ENCODE assay signal across 1 cellular context in genomic region chr9:126862461-126862830, GRCh38.
TF ChIP-seq lines count a peak whose summit lies in the region.

No MANE protein-coding gene starts in this region.

TF ChIP-seq in HepG2, 621 proteins besides CTCF, POLR2A, EP300 and RAD21:
- no peak for TF ChIP-seq ZNF44 (CRISPR knock-in tag; IDR thresholded peaks at IDR 0.05)
- TF ChIP-seq KAT7 (CRISPR knock-in tag; IDR thresholded peaks at IDR 0.05; ENCODE audit: borderline replicate concordance), result no peak
- no peak for TF ChIP-seq ZMAT3 (CRISPR knock-in tag; conservative IDR thresholded peaks at IDR 0.05)
- no peak for TF ChIP-seq ZNF383 (CRISPR knock-in tag; IDR thresholded peaks at IDR 0.05; ENCODE audit: borderline replicate concordance)
- TF ChIP-seq, protein P1, sequence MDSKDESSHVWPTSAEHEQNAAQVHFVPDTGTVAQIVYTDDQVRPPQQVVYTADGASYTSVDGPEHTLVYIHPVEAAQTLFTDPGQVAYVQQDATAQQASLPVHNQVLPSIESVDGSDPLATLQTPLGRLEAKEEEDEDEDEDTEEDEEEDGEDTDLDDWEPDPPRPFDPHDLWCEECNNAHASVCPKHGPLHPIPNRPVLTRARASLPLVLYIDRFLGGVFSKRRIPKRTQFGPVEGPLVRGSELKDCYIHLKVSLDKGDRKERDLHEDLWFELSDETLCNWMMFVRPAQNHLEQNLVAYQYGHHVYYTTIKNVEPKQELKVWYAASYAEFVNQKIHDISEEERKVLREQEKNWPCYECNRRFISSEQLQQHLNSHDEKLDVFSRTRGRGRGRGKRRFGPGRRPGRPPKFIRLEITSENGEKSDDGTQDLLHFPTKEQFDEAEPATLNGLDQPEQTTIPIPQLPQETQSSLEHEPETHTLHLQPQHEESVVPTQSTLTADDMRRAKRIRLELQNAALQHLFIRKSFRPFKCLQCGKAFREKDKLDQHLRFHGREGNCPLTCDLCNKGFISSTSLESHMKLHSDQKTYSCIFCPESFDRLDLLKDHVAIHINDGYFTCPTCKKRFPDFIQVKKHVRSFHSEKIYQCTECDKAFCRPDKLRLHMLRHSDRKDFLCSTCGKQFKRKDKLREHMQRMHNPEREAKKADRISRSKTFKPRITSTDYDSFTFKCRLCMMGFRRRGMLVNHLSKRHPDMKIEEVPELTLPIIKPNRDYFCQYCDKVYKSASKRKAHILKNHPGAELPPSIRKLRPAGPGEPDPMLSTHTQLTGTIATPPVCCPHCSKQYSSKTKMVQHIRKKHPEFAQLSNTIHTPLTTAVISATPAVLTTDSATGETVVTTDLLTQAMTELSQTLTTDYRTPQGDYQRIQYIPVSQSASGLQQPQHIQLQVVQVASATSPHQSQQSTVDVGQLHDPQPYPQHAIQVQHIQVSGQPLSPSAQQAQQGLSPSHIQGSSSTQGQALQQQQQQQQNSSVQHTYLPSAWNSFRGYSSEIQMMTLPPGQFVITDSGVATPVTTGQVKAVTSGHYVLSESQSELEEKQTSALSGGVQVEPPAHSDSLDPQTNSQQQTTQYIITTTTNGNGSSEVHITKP (CRISPR knock-in tag; IDR thresholded peaks at IDR 0.05; ENCODE audit: low read depth), result no peak
- no peak for TF ChIP-seq DNMT1 (CRISPR knock-in tag; IDR thresholded peaks at IDR 0.05)
- TF ChIP-seq, protein P2, sequence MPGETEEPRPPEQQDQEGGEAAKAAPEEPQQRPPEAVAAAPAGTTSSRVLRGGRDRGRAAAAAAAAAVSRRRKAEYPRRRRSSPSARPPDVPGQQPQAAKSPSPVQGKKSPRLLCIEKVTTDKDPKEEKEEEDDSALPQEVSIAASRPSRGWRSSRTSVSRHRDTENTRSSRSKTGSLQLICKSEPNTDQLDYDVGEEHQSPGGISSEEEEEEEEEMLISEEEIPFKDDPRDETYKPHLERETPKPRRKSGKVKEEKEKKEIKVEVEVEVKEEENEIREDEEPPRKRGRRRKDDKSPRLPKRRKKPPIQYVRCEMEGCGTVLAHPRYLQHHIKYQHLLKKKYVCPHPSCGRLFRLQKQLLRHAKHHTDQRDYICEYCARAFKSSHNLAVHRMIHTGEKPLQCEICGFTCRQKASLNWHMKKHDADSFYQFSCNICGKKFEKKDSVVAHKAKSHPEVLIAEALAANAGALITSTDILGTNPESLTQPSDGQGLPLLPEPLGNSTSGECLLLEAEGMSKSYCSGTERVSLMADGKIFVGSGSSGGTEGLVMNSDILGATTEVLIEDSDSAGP (CRISPR knock-in tag; IDR thresholded peaks at IDR 0.05; ENCODE audit: borderline replicate concordance), result no peak
- no peak for TF ChIP-seq ZNF784 (CRISPR knock-in tag; IDR thresholded peaks at IDR 0.05; ENCODE audit: borderline replicate concordance)
- no peak for TF ChIP-seq RARG (CRISPR knock-in tag; IDR thresholded peaks at IDR 0.05; ENCODE audit: low read depth)
